Comparison of ENCODE assay signal across 9 cellular contexts in genomic region chr5:18305288-18305899, GRCh38.
DNase-seq lines count a peak whose midpoint lies in the region; ATAC-seq and TF ChIP-seq lines count a peak whose summit lies in the region.
"Had no signal": no experiment of that assay in that cellular context is flagged by ENCODE, and none has a peak within 500 bp of the region (broad histone marks: within the 10 kb centered on the region; RNA-seq: fewer than 3 reads in every experiment).

No MANE protein-coding gene starts in this region.

- H3K4me1 ChIP-seq in spleen, result no peaks in the 10 kb centered on the region
- H3K4me1 ChIP-seq: SJCRH30 had no signal

- no peak overlapping the region for H3K27ac ChIP-seq in spleen
- H3K27ac ChIP-seq in coronary artery, result no peak overlapping the region
- H3K27ac ChIP-seq: SJCRH30 had no signal

- peak; percentile 69 for ATAC-seq in GM19463 (IDR thresholded peaks at IDR 0.05; ENCODE audit: unreplicated experiment)

- no peak for TF ChIP-seq POLR2A in spleen (IDR thresholded peaks at IDR 0.05)

- intact Hi-C loops in spleen (cut with DNase I; ENCODE audit: low total_unique reads), result no loop called here

- H3K36me3 ChIP-seq in spleen, result no peaks in the 10 kb centered on the region
- H3K36me3 ChIP-seq: SJCRH30 had no signal

- 77 to 86% (median 81%) methylated on average over 8 of the region's 8 CpGs for WGBS in spleen, 5 donors

- H3K4me3 ChIP-seq in foreskin fibroblast (ENCODE audit: low read depth in 1 of 2, low read length in 2 of 2), result no peak overlapping the region
- no peak overlapping the region for H3K4me3 ChIP-seq in spleen
- no peak overlapping the region for H3K4me3 ChIP-seq in coronary artery
- H3K4me3 ChIP-seq: SJCRH30 had no signal

- peak; percentile 53 for DNase-seq in DMS114 treated with DMSO at 0.1 percent for 48 hours (lab: John Stamatoyannopoulos, UW; ENCODE audit: unreplicated experiment)
- DNase-seq in HuH-7 (ENCODE audit: low spot score), result peak; percentile 26
- DNase-seq in SHP77 treated with DMSO at 0.1 percent for 48 hours (lab: John Stamatoyannopoulos, UW), result peak; percentile 32
- DNase-seq in foreskin fibroblast, result peak; percentile 4 to 49
- DNase-seq in spleen, result no peak
- DNase-seq in coronary artery (ENCODE audit: low spot score), result no peak
- no peak for DNase-seq in activated naive CD4-positive, alpha-beta T cell (lab: John Stamatoyannopoulos, UW)

- no peaks in the 10 kb centered on the region for H3K9me3 ChIP-seq in spleen
- H3K9me3 ChIP-seq: SJCRH30 had no signal

- TF ChIP-seq CTCF in foreskin fibroblast (IDR thresholded peaks at IDR 0.05; ENCODE audit: low read depth, low read length), result peak; percentile 63
- TF ChIP-seq CTCF in spleen (IDR thresholded peaks at IDR 0.05 in 8 of 11, conservative IDR thresholded peaks at IDR 0.05 in 3 of 11), result peak in 9 of 11 experiments; percentile 31 to 68 (median 59)
- no peak for TF ChIP-seq CTCF in coronary artery (IDR thresholded peaks at IDR 0.05)

- H3K27me3 ChIP-seq in spleen (replicated peaks in 1 of 7), result no peaks in the 10 kb centered on the region
- H3K27me3 ChIP-seq: SJCRH30 had no signal

Comparison
In these comparisons a context has a peak if more than half of its experiments do, and no peak if none do; other contexts are left out.
1. DNase-seq: peak in DMS114 treated with DMSO at 0.1 percent for 48 hours (single experiment), HuH-7 (single experiment), SHP77 treated with DMSO at 0.1 percent for 48 hours (single experiment) and foreskin fibroblast (2 of 2); none in spleen (single experiment), coronary artery (single experiment) and activated naive CD4-positive, alpha-beta T cell (0 of 4).